Comparison of ENCODE assay signal across 1 cellular context in the genomic region with DNA sequence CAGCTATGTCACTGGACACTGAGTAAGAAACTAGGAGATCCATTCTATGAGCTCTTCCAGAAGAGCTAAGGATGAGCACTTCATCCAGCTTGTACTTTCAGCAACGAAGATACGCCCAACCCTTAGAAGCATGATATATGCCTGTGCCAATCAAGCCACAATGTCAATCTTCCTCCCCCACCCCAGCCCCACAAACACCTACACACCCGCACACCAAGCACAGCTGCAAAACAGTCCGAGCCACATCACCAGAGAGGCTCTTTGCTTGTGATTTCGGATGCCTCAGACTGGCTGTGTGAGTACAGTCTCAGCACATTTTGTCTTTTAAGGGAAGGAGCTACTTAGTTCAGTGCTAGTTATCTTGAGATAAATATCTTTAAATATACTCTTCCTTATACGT.
TF ChIP-seq lines count a peak whose summit lies in the region.

No MANE protein-coding gene starts in this region.

TF ChIP-seq in WTC11, 78 proteins besides CTCF, POLR2A, EP300 and RAD21 (continued from another document):
- TF ChIP-seq, protein P1, sequence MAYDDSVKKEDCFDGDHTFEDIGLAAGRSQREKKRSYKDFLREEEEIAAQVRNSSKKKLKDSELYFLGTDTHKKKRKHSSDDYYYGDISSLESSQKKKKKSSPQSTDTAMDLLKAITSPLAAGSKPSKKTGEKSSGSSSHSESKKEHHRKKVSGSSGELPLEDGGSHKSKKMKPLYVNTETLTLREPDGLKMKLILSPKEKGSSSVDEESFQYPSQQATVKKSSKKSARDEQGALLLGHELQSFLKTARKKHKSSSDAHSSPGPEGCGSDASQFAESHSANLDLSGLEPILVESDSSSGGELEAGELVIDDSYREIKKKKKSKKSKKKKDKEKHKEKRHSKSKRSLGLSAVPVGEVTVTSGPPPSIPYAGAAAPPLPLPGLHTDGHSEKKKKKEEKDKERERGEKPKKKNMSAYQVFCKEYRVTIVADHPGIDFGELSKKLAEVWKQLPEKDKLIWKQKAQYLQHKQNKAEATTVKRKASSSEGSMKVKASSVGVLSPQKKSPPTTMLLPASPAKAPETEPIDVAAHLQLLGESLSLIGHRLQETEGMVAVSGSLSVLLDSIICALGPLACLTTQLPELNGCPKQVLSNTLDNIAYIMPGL (CRISPR knock-in tag; IDR thresholded peaks at IDR 0.05), result no peak
